Comparison of ENCODE assay signal across 1 cellular context in the genomic region with DNA sequence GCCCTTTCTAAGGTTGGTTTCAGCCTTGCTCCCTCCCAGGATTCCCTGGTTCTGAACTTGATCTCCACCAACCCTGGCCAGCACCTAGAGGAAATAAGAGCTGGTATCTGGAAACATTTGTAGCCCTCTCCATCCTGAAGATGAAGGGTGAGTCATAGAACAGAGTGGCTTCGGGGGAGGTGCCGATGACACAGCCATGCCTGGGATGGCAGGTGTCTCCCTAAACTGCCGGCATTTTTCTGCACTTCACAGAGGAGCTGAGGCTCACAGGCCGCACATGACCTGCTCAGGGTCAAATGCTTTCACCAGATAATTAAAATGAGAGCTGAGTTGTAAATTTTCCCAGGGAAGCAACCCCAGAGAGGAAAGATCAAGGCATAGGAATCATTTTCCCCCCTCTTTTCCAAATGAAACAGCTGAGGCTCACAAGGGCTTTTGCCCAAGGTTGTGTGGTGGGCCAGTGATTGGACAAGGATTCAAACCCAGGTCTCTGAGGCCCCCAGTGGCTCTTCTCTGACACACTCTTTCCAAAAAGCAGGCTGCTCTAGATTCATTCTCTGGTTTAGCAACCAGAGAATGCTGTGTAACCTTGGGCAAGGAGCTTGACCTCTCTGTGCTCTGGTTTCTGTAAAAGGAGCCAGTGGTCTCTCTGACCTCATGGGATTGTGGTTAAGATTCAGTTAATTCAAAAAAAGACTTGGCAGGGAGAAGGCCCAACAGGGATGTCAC.
TF ChIP-seq lines count a peak whose summit lies in the region.

No MANE protein-coding gene starts in this region.

TF ChIP-seq in HepG2, 621 proteins besides CTCF, POLR2A, EP300 and RAD21 (continues in another document):
- no peak for TF ChIP-seq FOXC1 (CRISPR knock-in tag; IDR thresholded peaks at IDR 0.05; ENCODE audit: borderline replicate concordance)
- TF ChIP-seq ZNF879 (CRISPR knock-in tag; IDR thresholded peaks at IDR 0.05): no peak
- no peak for TF ChIP-seq HOXA5 (CRISPR knock-in tag; IDR thresholded peaks at IDR 0.05)
- TF ChIP-seq, protein P1, sequence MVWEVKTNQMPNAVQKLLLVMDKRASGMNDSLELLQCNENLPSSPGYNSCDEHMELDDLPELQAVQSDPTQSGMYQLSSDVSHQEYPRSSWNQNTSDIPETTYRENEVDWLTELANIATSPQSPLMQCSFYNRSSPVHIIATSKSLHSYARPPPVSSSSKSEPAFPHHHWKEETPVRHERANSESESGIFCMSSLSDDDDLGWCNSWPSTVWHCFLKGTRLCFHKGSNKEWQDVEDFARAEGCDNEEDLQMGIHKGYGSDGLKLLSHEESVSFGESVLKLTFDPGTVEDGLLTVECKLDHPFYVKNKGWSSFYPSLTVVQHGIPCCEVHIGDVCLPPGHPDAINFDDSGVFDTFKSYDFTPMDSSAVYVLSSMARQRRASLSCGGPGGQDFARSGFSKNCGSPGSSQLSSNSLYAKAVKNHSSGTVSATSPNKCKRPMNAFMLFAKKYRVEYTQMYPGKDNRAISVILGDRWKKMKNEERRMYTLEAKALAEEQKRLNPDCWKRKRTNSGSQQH (CRISPR knock-in tag; IDR thresholded peaks at IDR 0.05; ENCODE audit: low read depth): no peak
- no peak for TF ChIP-seq MXD4 (CRISPR knock-in tag; IDR thresholded peaks at IDR 0.05)
- TF ChIP-seq, protein P2, sequence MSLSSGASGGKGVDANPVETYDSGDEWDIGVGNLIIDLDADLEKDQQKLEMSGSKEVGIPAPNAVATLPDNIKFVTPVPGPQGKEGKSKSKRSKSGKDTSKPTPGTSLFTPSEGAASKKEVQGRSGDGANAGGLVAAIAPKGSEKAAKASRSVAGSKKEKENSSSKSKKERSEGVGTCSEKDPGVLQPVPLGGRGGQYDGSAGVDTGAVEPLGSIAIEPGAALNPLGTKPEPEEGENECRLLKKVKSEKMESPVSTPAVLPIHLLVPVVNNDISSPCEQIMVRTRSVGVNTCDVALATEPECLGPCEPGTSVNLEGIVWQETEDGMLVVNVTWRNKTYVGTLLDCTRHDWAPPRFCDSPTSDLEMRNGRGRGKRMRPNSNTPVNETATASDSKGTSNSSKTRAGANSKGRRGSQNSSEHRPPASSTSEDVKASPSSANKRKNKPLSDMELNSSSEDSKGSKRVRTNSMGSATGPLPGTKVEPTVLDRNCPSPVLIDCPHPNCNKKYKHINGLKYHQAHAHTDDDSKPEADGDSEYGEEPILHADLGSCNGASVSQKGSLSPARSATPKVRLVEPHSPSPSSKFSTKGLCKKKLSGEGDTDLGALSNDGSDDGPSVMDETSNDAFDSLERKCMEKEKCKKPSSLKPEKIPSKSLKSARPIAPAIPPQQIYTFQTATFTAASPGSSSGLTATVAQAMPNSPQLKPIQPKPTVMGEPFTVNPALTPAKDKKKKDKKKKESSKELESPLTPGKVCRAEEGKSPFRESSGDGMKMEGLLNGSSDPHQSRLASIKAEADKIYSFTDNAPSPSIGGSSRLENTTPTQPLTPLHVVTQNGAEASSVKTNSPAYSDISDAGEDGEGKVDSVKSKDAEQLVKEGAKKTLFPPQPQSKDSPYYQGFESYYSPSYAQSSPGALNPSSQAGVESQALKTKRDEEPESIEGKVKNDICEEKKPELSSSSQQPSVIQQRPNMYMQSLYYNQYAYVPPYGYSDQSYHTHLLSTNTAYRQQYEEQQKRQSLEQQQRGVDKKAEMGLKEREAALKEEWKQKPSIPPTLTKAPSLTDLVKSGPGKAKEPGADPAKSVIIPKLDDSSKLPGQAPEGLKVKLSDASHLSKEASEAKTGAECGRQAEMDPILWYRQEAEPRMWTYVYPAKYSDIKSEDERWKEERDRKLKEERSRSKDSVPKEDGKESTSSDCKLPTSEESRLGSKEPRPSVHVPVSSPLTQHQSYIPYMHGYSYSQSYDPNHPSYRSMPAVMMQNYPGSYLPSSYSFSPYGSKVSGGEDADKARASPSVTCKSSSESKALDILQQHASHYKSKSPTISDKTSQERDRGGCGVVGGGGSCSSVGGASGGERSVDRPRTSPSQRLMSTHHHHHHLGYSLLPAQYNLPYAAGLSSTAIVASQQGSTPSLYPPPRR (CRISPR knock-in tag; IDR thresholded peaks at IDR 0.05; ENCODE audit: borderline replicate concordance): no peak
- no peak for TF ChIP-seq ZNF556 (CRISPR knock-in tag; IDR thresholded peaks at IDR 0.05; ENCODE audit: borderline replicate concordance)
- TF ChIP-seq ZNF160 (CRISPR knock-in tag; IDR thresholded peaks at IDR 0.05): no peak
- TF ChIP-seq ZNF441 (CRISPR knock-in tag; IDR thresholded peaks at IDR 0.05; ENCODE audit: borderline replicate concordance): no peak
- peak; percentile 95; the same call in 1 of the 2 replicates for TF ChIP-seq ZNF768 (CRISPR knock-in tag; IDR thresholded peaks at IDR 0.05)
- TF ChIP-seq MAFF (IDR thresholded peaks at IDR 0.05; ENCODE audit: low read depth, low read length): no peak
- TF ChIP-seq DNMT3B (CRISPR knock-in tag; conservative IDR thresholded peaks at IDR 0.05): no peak
- no peak for TF ChIP-seq GZF1 (CRISPR knock-in tag; IDR thresholded peaks at IDR 0.05)
- TF ChIP-seq, protein P3, sequence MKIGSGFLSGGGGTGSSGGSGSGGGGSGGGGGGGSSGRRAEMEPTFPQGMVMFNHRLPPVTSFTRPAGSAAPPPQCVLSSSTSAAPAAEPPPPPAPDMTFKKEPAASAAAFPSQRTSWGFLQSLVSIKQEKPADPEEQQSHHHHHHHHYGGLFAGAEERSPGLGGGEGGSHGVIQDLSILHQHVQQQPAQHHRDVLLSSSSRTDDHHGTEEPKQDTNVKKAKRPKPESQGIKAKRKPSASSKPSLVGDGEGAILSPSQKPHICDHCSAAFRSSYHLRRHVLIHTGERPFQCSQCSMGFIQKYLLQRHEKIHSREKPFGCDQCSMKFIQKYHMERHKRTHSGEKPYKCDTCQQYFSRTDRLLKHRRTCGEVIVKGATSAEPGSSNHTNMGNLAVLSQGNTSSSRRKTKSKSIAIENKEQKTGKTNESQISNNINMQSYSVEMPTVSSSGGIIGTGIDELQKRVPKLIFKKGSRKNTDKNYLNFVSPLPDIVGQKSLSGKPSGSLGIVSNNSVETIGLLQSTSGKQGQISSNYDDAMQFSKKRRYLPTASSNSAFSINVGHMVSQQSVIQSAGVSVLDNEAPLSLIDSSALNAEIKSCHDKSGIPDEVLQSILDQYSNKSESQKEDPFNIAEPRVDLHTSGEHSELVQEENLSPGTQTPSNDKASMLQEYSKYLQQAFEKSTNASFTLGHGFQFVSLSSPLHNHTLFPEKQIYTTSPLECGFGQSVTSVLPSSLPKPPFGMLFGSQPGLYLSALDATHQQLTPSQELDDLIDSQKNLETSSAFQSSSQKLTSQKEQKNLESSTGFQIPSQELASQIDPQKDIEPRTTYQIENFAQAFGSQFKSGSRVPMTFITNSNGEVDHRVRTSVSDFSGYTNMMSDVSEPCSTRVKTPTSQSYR (CRISPR knock-in tag; IDR thresholded peaks at IDR 0.05; ENCODE audit: borderline replicate concordance): peak; percentile 80
- TF ChIP-seq, protein P4, sequence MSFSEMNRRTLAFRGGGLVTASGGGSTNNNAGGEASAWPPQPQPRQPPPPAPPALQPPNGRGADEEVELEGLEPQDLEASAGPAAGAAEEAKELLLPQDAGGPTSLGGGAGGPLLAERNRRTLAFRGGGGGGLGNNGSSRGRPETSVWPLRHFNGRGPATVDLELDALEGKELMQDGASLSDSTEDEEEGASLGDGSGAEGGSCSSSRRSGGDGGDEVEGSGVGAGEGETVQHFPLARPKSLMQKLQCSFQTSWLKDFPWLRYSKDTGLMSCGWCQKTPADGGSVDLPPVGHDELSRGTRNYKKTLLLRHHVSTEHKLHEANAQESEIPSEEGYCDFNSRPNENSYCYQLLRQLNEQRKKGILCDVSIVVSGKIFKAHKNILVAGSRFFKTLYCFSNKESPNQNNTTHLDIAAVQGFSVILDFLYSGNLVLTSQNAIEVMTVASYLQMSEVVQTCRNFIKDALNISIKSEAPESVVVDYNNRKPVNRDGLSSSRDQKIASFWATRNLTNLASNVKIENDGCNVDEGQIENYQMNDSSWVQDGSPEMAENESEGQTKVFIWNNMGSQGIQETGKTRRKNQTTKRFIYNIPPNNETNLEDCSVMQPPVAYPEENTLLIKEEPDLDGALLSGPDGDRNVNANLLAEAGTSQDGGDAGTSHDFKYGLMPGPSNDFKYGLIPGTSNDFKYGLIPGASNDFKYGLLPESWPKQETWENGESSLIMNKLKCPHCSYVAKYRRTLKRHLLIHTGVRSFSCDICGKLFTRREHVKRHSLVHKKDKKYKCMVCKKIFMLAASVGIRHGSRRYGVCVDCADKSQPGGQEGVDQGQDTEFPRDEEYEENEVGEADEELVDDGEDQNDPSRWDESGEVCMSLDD (CRISPR knock-in tag; IDR thresholded peaks at IDR 0.05; ENCODE audit: borderline replicate concordance): no peak
- no peak for TF ChIP-seq ZBTB20 (CRISPR knock-in tag; IDR thresholded peaks at IDR 0.05; ENCODE audit: borderline replicate concordance, low read depth)
- TF ChIP-seq, protein P5, sequence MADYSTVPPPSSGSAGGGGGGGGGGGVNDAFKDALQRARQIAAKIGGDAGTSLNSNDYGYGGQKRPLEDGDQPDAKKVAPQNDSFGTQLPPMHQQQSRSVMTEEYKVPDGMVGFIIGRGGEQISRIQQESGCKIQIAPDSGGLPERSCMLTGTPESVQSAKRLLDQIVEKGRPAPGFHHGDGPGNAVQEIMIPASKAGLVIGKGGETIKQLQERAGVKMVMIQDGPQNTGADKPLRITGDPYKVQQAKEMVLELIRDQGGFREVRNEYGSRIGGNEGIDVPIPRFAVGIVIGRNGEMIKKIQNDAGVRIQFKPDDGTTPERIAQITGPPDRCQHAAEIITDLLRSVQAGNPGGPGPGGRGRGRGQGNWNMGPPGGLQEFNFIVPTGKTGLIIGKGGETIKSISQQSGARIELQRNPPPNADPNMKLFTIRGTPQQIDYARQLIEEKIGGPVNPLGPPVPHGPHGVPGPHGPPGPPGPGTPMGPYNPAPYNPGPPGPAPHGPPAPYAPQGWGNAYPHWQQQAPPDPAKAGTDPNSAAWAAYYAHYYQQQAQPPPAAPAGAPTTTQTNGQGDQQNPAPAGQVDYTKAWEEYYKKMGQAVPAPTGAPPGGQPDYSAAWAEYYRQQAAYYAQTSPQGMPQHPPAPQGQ (CRISPR knock-in tag; IDR thresholded peaks at IDR 0.05; ENCODE audit: borderline replicate concordance): no peak
- TF ChIP-seq ZNF780A (CRISPR knock-in tag; IDR thresholded peaks at IDR 0.05): no peak
- TF ChIP-seq, protein P6, sequence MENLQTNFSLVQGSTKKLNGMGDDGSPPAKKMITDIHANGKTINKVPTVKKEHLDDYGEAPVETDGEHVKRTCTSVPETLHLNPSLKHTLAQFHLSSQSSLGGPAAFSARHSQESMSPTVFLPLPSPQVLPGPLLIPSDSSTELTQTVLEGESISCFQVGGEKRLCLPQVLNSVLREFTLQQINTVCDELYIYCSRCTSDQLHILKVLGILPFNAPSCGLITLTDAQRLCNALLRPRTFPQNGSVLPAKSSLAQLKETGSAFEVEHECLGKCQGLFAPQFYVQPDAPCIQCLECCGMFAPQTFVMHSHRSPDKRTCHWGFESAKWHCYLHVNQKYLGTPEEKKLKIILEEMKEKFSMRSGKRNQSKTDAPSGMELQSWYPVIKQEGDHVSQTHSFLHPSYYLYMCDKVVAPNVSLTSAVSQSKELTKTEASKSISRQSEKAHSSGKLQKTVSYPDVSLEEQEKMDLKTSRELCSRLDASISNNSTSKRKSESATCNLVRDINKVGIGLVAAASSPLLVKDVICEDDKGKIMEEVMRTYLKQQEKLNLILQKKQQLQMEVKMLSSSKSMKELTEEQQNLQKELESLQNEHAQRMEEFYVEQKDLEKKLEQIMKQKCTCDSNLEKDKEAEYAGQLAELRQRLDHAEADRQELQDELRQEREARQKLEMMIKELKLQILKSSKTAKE (CRISPR knock-in tag; IDR thresholded peaks at IDR 0.05; ENCODE audit: borderline replicate concordance): no peak
- no peak for TF ChIP-seq ZNF776 (CRISPR knock-in tag; IDR thresholded peaks at IDR 0.05)
- TF ChIP-seq ZNF878 (CRISPR knock-in tag; IDR thresholded peaks at IDR 0.05): no peak
- TF ChIP-seq, protein P7, sequence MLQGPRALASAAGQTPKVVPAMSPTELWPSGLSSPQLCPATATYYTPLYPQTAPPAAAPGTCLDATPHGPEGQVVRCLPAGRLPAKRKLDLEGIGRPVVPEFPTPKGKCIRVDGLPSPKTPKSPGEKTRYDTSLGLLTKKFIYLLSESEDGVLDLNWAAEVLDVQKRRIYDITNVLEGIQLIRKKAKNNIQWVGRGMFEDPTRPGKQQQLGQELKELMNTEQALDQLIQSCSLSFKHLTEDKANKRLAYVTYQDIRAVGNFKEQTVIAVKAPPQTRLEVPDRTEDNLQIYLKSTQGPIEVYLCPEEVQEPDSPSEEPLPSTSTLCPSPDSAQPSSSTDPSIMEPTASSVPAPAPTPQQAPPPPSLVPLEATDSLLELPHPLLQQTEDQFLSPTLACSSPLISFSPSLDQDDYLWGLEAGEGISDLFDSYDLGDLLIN (CRISPR knock-in tag; IDR thresholded peaks at IDR 0.05; ENCODE audit: borderline replicate concordance): no peak
- TF ChIP-seq, protein P8, sequence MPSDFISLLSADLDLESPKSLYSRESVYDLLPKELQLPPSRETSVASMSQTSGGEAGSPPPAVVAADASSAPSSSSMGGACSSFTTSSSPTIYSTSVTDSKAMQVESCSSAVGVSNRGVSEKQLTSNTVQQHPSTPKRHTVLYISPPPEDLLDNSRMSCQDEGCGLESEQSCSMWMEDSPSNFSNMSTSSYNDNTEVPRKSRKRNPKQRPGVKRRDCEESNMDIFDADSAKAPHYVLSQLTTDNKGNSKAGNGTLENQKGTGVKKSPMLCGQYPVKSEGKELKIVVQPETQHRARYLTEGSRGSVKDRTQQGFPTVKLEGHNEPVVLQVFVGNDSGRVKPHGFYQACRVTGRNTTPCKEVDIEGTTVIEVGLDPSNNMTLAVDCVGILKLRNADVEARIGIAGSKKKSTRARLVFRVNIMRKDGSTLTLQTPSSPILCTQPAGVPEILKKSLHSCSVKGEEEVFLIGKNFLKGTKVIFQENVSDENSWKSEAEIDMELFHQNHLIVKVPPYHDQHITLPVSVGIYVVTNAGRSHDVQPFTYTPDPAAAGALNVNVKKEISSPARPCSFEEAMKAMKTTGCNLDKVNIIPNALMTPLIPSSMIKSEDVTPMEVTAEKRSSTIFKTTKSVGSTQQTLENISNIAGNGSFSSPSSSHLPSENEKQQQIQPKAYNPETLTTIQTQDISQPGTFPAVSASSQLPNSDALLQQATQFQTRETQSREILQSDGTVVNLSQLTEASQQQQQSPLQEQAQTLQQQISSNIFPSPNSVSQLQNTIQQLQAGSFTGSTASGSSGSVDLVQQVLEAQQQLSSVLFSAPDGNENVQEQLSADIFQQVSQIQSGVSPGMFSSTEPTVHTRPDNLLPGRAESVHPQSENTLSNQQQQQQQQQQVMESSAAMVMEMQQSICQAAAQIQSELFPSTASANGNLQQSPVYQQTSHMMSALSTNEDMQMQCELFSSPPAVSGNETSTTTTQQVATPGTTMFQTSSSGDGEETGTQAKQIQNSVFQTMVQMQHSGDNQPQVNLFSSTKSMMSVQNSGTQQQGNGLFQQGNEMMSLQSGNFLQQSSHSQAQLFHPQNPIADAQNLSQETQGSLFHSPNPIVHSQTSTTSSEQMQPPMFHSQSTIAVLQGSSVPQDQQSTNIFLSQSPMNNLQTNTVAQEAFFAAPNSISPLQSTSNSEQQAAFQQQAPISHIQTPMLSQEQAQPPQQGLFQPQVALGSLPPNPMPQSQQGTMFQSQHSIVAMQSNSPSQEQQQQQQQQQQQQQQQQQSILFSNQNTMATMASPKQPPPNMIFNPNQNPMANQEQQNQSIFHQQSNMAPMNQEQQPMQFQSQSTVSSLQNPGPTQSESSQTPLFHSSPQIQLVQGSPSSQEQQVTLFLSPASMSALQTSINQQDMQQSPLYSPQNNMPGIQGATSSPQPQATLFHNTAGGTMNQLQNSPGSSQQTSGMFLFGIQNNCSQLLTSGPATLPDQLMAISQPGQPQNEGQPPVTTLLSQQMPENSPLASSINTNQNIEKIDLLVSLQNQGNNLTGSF (CRISPR knock-in tag; IDR thresholded peaks at IDR 0.05): no peak
- TF ChIP-seq, protein P9, sequence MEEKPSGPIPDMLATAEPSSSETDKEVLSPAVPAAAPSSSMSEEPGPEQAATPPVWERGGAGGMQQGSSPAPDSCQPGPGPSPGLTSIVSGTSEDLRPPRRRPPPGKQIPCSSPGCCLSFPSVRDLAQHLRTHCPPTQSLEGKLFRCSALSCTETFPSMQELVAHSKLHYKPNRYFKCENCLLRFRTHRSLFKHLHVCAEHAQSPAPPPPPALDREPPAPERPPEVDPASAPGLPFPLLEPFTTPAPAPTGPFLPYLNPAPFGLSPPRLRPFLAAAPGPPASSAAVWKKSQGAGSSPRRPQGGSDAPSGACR (CRISPR knock-in tag; IDR thresholded peaks at IDR 0.05): no peak
- TF ChIP-seq NAIF1 (CRISPR knock-in tag; IDR thresholded peaks at IDR 0.05; ENCODE audit: borderline replicate concordance): no peak
- no peak for TF ChIP-seq FOXM1 (CRISPR knock-in tag; IDR thresholded peaks at IDR 0.05)
